Comparison of ENCODE assay signal across 1 cellular context in genomic region chr20:31590717-31591225, GRCh38.
TF ChIP-seq lines count a peak whose summit lies in the region.

No MANE protein-coding gene starts in this region.

TF ChIP-seq in K562, 482 proteins besides CTCF, POLR2A, EP300 and RAD21 (continued from another document and continues in another):
- TF ChIP-seq, protein P1, sequence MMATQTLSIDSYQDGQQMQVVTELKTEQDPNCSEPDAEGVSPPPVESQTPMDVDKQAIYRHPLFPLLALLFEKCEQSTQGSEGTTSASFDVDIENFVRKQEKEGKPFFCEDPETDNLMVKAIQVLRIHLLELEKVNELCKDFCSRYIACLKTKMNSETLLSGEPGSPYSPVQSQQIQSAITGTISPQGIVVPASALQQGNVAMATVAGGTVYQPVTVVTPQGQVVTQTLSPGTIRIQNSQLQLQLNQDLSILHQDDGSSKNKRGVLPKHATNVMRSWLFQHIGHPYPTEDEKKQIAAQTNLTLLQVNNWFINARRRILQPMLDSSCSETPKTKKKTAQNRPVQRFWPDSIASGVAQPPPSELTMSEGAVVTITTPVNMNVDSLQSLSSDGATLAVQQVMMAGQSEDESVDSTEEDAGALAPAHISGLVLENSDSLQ (IDR thresholded peaks at IDR 0.05) = peak; percentile 62
- TF ChIP-seq JUND (IDR thresholded peaks at IDR 0.05; ENCODE audit: borderline replicate concordance, low read depth, low read length) (peak; percentile 17; the same call in 1 of the 2 replicates), JUND (tag; IDR thresholded peaks at IDR 0.05; ENCODE audit: borderline replicate concordance, low read depth, low read length) (peak; percentile 39; the same call in 1 of the 3 replicates), ZEB2 (IDR thresholded peaks at IDR 0.05) (peak; percentile 37; the same call in 1 of the 2 replicates), BCOR (IDR thresholded peaks at IDR 0.05) (peak; percentile 56; the same call in 1 of the 2 replicates), ZNF316 (IDR thresholded peaks at IDR 0.05) (peak; percentile 92), EHMT2 (IDR thresholded peaks at IDR 0.05) (no peak), CBX1 (IDR thresholded peaks at IDR 0.05; ENCODE audit: low read depth) (no peak), CBFA2T3 (IDR thresholded peaks at IDR 0.05) (peak; percentile 43; the same call in 1 of the 2 replicates), ARID1B (IDR thresholded peaks at IDR 0.05) (peak; percentile 47; the same call in 1 of the 2 replicates), DLX4 (CRISPR knock-in tag; IDR thresholded peaks at IDR 0.05) (no peak), LCOR (CRISPR knock-in tag; IDR thresholded peaks at IDR 0.05) (no peak), C11orf30 (IDR thresholded peaks at IDR 0.05; ENCODE audit: low read depth) (peak; percentile 92), STAG1 (CRISPR knock-in tag; IDR thresholded peaks at IDR 0.05; ENCODE audit: borderline replicate concordance) (no peak), ZNF263 (CRISPR knock-in tag; IDR thresholded peaks at IDR 0.05; ENCODE audit: borderline replicate concordance) (peak; percentile 38; the same call in 1 of the 2 replicates), USF1 (CRISPR knock-in tag; IDR thresholded peaks at IDR 0.05) (peak; percentile 61), ZFP36 (IDR thresholded peaks at IDR 0.05; ENCODE audit: low read depth, low read length, partially characterized antibody) (peak; percentile 96), TBP (optimal IDR thresholded peaks at IDR 0.05; ENCODE audit: low read depth, low read length) (no peak), CTBP1 (IDR thresholded peaks at IDR 0.05; ENCODE audit: borderline replicate concordance) (peak; percentile 33; the same call in 1 of the 2 replicates), CHD4 (IDR thresholded peaks at IDR 0.05; ENCODE audit: insufficient read depth, insufficient replicate concordance, low read depth, low read length, poor library complexity, severe bottlenecking) (no peak), BHLHE40 (IDR thresholded peaks at IDR 0.05; ENCODE audit: low read length) (peak; percentile 91), NR2C1 (IDR thresholded peaks at IDR 0.05) (no peak), NR2C1 (tag; IDR thresholded peaks at IDR 0.05) (0 out of 2 replicates have a peak, but pooled peaks have one; percentile 7), PHB2 (IDR thresholded peaks at IDR 0.05; ENCODE audit: low read depth) (no peak), MXI1 (IDR thresholded peaks at IDR 0.05; ENCODE audit: low read depth, low read length) (0 out of 2 replicates have a peak, but pooled peaks have one; percentile 44), ZNF318 (IDR thresholded peaks at IDR 0.05; ENCODE audit: borderline replicate concordance in 1 of 2, low read depth in 1 of 2) (peak in 1 of 2 experiments; percentile 49; a peak in 1 of 4 replicates), TCF3 (CRISPR knock-in tag; IDR thresholded peaks at IDR 0.05) (peak; percentile 20; the same call in 1 of the 2 replicates), HDAC2 (IDR thresholded peaks at IDR 0.05) (peak; percentile 65; the same call in 1 of the 2 replicates), EP400 (IDR thresholded peaks at IDR 0.05) (0 out of 2 replicates have a peak, but pooled peaks have one; percentile 58), ATF7 (IDR thresholded peaks at IDR 0.05) (0 out of 2 replicates have a peak, but pooled peaks have one; percentile 26), DPF2 (IDR thresholded peaks at IDR 0.05) (peak; percentile 55), TAF9B (IDR thresholded peaks at IDR 0.05; ENCODE audit: partially characterized antibody) (peak; percentile 38), L3MBTL2 (IDR thresholded peaks at IDR 0.05) (peak; percentile 94), SAFB (IDR thresholded peaks at IDR 0.05; ENCODE audit: borderline replicate concordance, low read depth, low read length) (no peak)
- TF ChIP-seq, protein P2, sequence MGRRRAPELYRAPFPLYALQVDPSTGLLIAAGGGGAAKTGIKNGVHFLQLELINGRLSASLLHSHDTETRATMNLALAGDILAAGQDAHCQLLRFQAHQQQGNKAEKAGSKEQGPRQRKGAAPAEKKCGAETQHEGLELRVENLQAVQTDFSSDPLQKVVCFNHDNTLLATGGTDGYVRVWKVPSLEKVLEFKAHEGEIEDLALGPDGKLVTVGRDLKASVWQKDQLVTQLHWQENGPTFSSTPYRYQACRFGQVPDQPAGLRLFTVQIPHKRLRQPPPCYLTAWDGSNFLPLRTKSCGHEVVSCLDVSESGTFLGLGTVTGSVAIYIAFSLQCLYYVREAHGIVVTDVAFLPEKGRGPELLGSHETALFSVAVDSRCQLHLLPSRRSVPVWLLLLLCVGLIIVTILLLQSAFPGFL (CRISPR knock-in tag; IDR thresholded peaks at IDR 0.05) = no peak
- TF ChIP-seq, protein P3, sequence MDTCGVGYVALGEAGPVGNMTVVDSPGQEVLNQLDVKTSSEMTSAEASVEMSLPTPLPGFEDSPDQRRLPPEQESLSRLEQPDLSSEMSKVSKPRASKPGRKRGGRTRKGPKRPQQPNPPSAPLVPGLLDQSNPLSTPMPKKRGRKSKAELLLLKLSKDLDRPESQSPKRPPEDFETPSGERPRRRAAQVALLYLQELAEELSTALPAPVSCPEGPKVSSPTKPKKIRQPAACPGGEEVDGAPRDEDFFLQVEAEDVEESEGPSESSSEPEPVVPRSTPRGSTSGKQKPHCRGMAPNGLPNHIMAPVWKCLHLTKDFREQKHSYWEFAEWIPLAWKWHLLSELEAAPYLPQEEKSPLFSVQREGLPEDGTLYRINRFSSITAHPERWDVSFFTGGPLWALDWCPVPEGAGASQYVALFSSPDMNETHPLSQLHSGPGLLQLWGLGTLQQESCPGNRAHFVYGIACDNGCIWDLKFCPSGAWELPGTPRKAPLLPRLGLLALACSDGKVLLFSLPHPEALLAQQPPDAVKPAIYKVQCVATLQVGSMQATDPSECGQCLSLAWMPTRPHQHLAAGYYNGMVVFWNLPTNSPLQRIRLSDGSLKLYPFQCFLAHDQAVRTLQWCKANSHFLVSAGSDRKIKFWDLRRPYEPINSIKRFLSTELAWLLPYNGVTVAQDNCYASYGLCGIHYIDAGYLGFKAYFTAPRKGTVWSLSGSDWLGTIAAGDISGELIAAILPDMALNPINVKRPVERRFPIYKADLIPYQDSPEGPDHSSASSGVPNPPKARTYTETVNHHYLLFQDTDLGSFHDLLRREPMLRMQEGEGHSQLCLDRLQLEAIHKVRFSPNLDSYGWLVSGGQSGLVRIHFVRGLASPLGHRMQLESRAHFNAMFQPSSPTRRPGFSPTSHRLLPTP (IDR thresholded peaks at IDR 0.05; ENCODE audit: borderline replicate concordance, extremely low read depth, insufficient read length) = no peak
- TF ChIP-seq, protein P4, sequence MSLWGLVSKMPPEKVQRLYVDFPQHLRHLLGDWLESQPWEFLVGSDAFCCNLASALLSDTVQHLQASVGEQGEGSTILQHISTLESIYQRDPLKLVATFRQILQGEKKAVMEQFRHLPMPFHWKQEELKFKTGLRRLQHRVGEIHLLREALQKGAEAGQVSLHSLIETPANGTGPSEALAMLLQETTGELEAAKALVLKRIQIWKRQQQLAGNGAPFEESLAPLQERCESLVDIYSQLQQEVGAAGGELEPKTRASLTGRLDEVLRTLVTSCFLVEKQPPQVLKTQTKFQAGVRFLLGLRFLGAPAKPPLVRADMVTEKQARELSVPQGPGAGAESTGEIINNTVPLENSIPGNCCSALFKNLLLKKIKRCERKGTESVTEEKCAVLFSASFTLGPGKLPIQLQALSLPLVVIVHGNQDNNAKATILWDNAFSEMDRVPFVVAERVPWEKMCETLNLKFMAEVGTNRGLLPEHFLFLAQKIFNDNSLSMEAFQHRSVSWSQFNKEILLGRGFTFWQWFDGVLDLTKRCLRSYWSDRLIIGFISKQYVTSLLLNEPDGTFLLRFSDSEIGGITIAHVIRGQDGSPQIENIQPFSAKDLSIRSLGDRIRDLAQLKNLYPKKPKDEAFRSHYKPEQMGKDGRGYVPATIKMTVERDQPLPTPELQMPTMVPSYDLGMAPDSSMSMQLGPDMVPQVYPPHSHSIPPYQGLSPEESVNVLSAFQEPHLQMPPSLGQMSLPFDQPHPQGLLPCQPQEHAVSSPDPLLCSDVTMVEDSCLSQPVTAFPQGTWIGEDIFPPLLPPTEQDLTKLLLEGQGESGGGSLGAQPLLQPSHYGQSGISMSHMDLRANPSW (CRISPR knock-in tag; IDR thresholded peaks at IDR 0.05) = 0 out of 2 replicates have a peak, but pooled peaks have one; percentile 39
